In genomic region chr3:131007782-131008181, GRCh38 we compare ENCODE assay signal across 16 cellular contexts. TPM values are rescaled to one million over a fixed set of nuclear protein-coding genes. Genes with fewer than 3 reads are reported as not detected.
DNase-seq lines count a peak whose midpoint lies in the region; ATAC-seq and TF ChIP-seq lines count a peak whose summit lies in the region.
"Had no signal": no experiment of that assay in that cellular context is flagged by ENCODE, and none has a peak within 500 bp of the region (broad histone marks: within the 10 kb centered on the region; RNA-seq: fewer than 3 reads in every experiment).

No MANE protein-coding gene starts in this region.

- no peaks in the 10 kb centered on the region for H3K27me3 ChIP-seq in spleen (replicated peaks in 1 of 7)
- H3K27me3 ChIP-seq: BLaER1 treated with 17β-estradiol and CSF1 and Interleukin-3, amounts not matched to agents 10 nM and 100 nM had no signal

- no peaks in the 10 kb centered on the region for H3K4me1 ChIP-seq in spleen

- H3K4me3 Mint-ChIP-seq in osteocyte (ENCODE audit: unreplicated experiment): no peak overlapping the region
- H3K4me3 Mint-ChIP-seq: H9 had no signal

- TF ChIP-seq CTCF in C4-2B (conservative IDR thresholded peaks at IDR 0.05): 0 out of 2 replicates have a peak, but pooled peaks have one; percentile 2
- no peak for TF ChIP-seq CTCF in VCaP (conservative IDR thresholded peaks at IDR 0.05)
- TF ChIP-seq CTCF in fibroblast of pulmonary artery (IDR thresholded peaks at IDR 0.05; ENCODE audit: low read length, missing control alignments): no peak
- TF ChIP-seq CTCF in spleen (IDR thresholded peaks at IDR 0.05 in 8 of 11, conservative IDR thresholded peaks at IDR 0.05 in 3 of 11): no peak
- TF ChIP-seq CTCF in osteocyte (IDR thresholded peaks at IDR 0.05): no peak

- H3K4me3 ChIP-seq in fibroblast of pulmonary artery (replicated peaks; ENCODE audit: low read depth, low read length): no peak overlapping the region
- no peak overlapping the region for H3K4me3 ChIP-seq in spleen
- H3K4me3 ChIP-seq: BLaER1 treated with 17β-estradiol and CSF1 and Interleukin-3, amounts not matched to agents 10 nM and 100 nM had no signal

- TF ChIP-seq POLR2A in spleen (IDR thresholded peaks at IDR 0.05): no peak

- 91 to 99% (median 98%) methylated on average over 2 of the region's 2 CpGs for WGBS in spleen, 5 donors

- intact Hi-C loops in spleen (cut with DNase I; ENCODE audit: low total_unique reads): no loop called here

- no peaks in the 10 kb centered on the region for H3K4me1 Mint-ChIP-seq in osteocyte (ENCODE audit: unreplicated experiment)
- H3K4me1 Mint-ChIP-seq: H9 had no signal

- H3K27me3 Mint-ChIP-seq in osteocyte (ENCODE audit: unreplicated experiment): no peaks in the 10 kb centered on the region

- H3K9me3 ChIP-seq in spleen: no peaks in the 10 kb centered on the region
- H3K9me3 ChIP-seq: BLaER1 treated with 17β-estradiol and CSF1 and Interleukin-3, amounts not matched to agents 10 nM and 100 nM had no signal

- H3K36me3 ChIP-seq in spleen: peaks cover 0 to 91% (median 12%) of the 10 kb centered on the region in 6 donors

- DNase-seq in HCEC 1CT (peak; percentile 13), fibroblast of pulmonary artery (ENCODE audit: low read depth) (peak; percentile 33), spleen (no peak), osteocyte (ENCODE audit: extremely low spot score, unreplicated experiment) (no peak)
- DNase-seq: EL, H9, NCI-H1105 treated with DMSO at 0.1 percent for 48 hours, NCI-H187 treated with DMSO at 0.1 percent for 48 hours, NCI-H2171, NCI-H510A, NCI-H82, SHP77 treated with DMSO at 0.1 percent for 48 hours had no signal

- no peaks in the 10 kb centered on the region for H3K9me3 Mint-ChIP-seq in osteocyte (ENCODE audit: unreplicated experiment)
- H3K9me3 Mint-ChIP-seq: H9 had no signal

- no peak for ATAC-seq in HG03460 (IDR thresholded peaks at IDR 0.05; ENCODE audit: unreplicated experiment)

- no peak overlapping the region for H3K27ac ChIP-seq in C4-2B
- H3K27ac ChIP-seq in VCaP: peak overlapping the region; percentile 80; the same call in 1 of the 2 replicates
- no peak overlapping the region for H3K27ac ChIP-seq in spleen
- H3K27ac ChIP-seq: BLaER1 treated with 17β-estradiol and CSF1 and Interleukin-3, amounts not matched to agents 10 nM and 100 nM had no signal

- H3K27ac Mint-ChIP-seq in osteocyte (ENCODE audit: unreplicated experiment): no peak overlapping the region
- H3K27ac Mint-ChIP-seq: H9 had no signal

- peaks cover 37% of the 10 kb centered on the region for H3K36me3 Mint-ChIP-seq in osteocyte (ENCODE audit: unreplicated experiment)

RNA-seq across cellular contexts. Expression of gene ASTE1, which starts 18.8 kb away (rescaled TPM):
- total RNA-seq in spleen (10 to 100 TPM in 3 of 7 donors, 1 to 10 TPM in 4; 7.5 to 16.8 (median 9.5) TPM), osteocyte (6.2 and 6.6 TPM in 2 replicates)
- polyA plus RNA-seq in spleen: 1 to 10 TPM; 3.8 to 5.3 (median 4.1) TPM

RNA-seq across cellular contexts. Expression of gene NEK11, which starts 18.9 kb away (rescaled TPM):
- total RNA-seq in spleen: 1 to 10 TPM; 3.1 to 5.9 (median 4.1) TPM
- 1 to 10 TPM in 1 of 3 donors, under 1 TPM in 2; 0.77 to 1.3 (median 0.83) TPM for polyA plus RNA-seq in spleen
- 5.1 and 6.2 TPM in 2 replicates for total RNA-seq in osteocyte

Comparison
In these comparisons a context has a peak if more than half of its experiments do, and no peak if none do; other contexts are left out.
1. DNase-seq: peak in HCEC 1CT (single experiment) and fibroblast of pulmonary artery (single experiment); none in spleen (single experiment) and osteocyte (single experiment).